Comparison of ENCODE assay signal across 8 cellular contexts in genomic region chr1:94235189-94236020, GRCh38. TPM values are rescaled to one million over a fixed set of nuclear protein-coding genes. Genes with fewer than 3 reads are reported as not detected.
A peak's percentile ranks its signal among the peaks of the same experiment; 100 is the strongest.
DNase-seq lines count a peak whose midpoint lies in the region; ATAC-seq and TF ChIP-seq lines count a peak whose summit lies in the region.

No MANE protein-coding gene starts in this region.

- H3K79me2 ChIP-seq in GM23248 (ENCODE audit: insufficient read depth) (peaks cover 100% of the 10 kb centered on the region), hepatocyte (peaks cover 76% of the 10 kb centered on the region)

- in situ Hi-C loops in GM23248 (cut with MboI), result no loop called here

- peak overlapping the region; percentile 68 for H3K27ac ChIP-seq in GM23248
- no peak overlapping the region for H3K27ac ChIP-seq in hepatocyte

- peak overlapping the region; percentile 87 for H3K9ac ChIP-seq in GM23248

- H3K4me2 ChIP-seq in GM23248 (ENCODE audit: unreplicated experiment) (peak overlapping the region; percentile 97), hepatocyte (peak overlapping the region; percentile 85)

- H2AFZ ChIP-seq in GM23248 (no peak overlapping the region), hepatocyte (no peak overlapping the region)

- H3K27ac Mint-ChIP-seq in WTC11, result no peak overlapping the region
- no peak overlapping the region for H3K27ac Mint-ChIP-seq in stimulated activated memory B cell treated with anti-CD40 and anti-IgM and Interleukin-4, amounts not matched to agents 10 μg/mL and 1 μg/mL and 100 μg/mL, for 72 hours

- TF ChIP-seq CTCF in WTC11 (IDR thresholded peaks at IDR 0.05), result no peak
- TF ChIP-seq CTCF in hepatocyte (IDR thresholded peaks at IDR 0.05; ENCODE audit: poor library complexity), result no peak

- peaks cover 7% of the 10 kb centered on the region; the same call in 1 of the 2 replicates for H4K20me1 ChIP-seq in GM23248 (ENCODE audit: insufficient read depth)
- no peaks in the 10 kb centered on the region for H4K20me1 ChIP-seq in hepatocyte (ENCODE audit: insufficient read depth, poor library complexity, severe bottlenecking)

- H3K27me3 ChIP-seq in GM23248 (replicated peaks; ENCODE audit: insufficient read depth) (no peaks in the 10 kb centered on the region), hepatocyte (peaks cover 5% of the 10 kb centered on the region)

- WGBS in GM23248 (ENCODE audit: low coverage in 1 of 2, low lambda C conversion rate in 2 of 2, missing lambda C conversion rate in 2 of 2), 2 experiments, result 2 to 3% methylated on average over 9 of the region's 9 CpGs
- 44% methylated on average over 9 of the region's 9 CpGs for WGBS in hepatocyte (ENCODE audit: low lambda C conversion rate, missing lambda C conversion rate)

- POLR2A ChIA-PET in WTC11 (lab: Charles Lee), result no interaction called here

- H3K9me2 ChIP-seq in GM23248 (ENCODE audit: insufficient read depth), result no peaks in the 10 kb centered on the region
- H3K9me2 ChIP-seq in hepatocyte (replicated peaks; ENCODE audit: insufficient read depth), result no peaks in the 10 kb centered on the region

- H3K36me3 ChIP-seq in GM23248 (ENCODE audit: low read depth) (0 out of 2 replicates have a peak, but pooled peaks cover 8% of the 10 kb centered on the region), hepatocyte (replicated peaks; ENCODE audit: insufficient read depth, low read depth) (no peaks in the 10 kb centered on the region)

- peak overlapping the region; percentile 79; the same call in 1 of the 2 replicates for H3K4me3 Mint-ChIP-seq in WTC11
- H3K4me3 Mint-ChIP-seq in stimulated activated memory B cell treated with anti-CD40 and anti-IgM and Interleukin-4, amounts not matched to agents 10 μg/mL and 1 μg/mL and 100 μg/mL, for 72 hours, result no peak overlapping the region

- CTCF ChIA-PET in WTC11 (lab: Charles Lee), result interaction anchor here (1.0 to 3.8 kb wide), 5 partner anchors 12 to 196 kb away, joined by 4 to 72 read pairs (median 36); no protein-coding TSS in a partner anchor

- no peaks in the 10 kb centered on the region for H3K9me3 Mint-ChIP-seq in WTC11
- peaks cover 6% of the 10 kb centered on the region for H3K9me3 Mint-ChIP-seq in stimulated activated memory B cell treated with anti-CD40 and anti-IgM and Interleukin-4, amounts not matched to agents 10 μg/mL and 1 μg/mL and 100 μg/mL, for 72 hours

- peaks cover 61% of the 10 kb centered on the region for H3K4me1 ChIP-seq in GM23248 (ENCODE audit: insufficient read depth)
- H3K4me1 ChIP-seq in hepatocyte (ENCODE audit: insufficient read depth), result no peaks in the 10 kb centered on the region

- ATAC-seq in WTC11, result no peak
- ATAC-seq in stimulated activated memory B cell treated with anti-CD40 and anti-IgM and Interleukin-4, amounts not matched to agents 10 μg/mL and 1 μg/mL and 100 μg/mL, for 72 hours, result no peak
- no peak for ATAC-seq in GM18502 (IDR thresholded peaks at IDR 0.05; ENCODE audit: poor library complexity, unreplicated experiment)
- ATAC-seq in GM18505 (IDR thresholded peaks at IDR 0.05; ENCODE audit: unreplicated experiment), result no peak

- H3K4me3 ChIP-seq in GM23248, result peak overlapping the region; percentile 98
- H3K4me3 ChIP-seq in hepatocyte, result peak overlapping the region; percentile 49
- peak overlapping the region; percentile 90 for H3K4me3 ChIP-seq in skeletal muscle cell (ENCODE audit: low read depth, low read length)

- peaks cover 78% of the 10 kb centered on the region for H3F3A ChIP-seq in GM23248 (ENCODE audit: insufficient read depth)

- peaks cover 57% of the 10 kb centered on the region for H3K27me3 Mint-ChIP-seq in WTC11 (ENCODE audit: low read depth)
- peaks cover 66% of the 10 kb centered on the region for H3K27me3 Mint-ChIP-seq in stimulated activated memory B cell treated with anti-CD40 and anti-IgM and Interleukin-4, amounts not matched to agents 10 μg/mL and 1 μg/mL and 100 μg/mL, for 72 hours

- DNase-seq in GM23248, result peak; percentile 65
- no peak for DNase-seq in WTC11 (ENCODE audit: low spot score)
- DNase-seq in hepatocyte (ENCODE audit: low spot score), result no peak
- DNase-seq in skeletal muscle cell (ENCODE audit: low read depth), result no peak
- no peak for DNase-seq in NCI-H510A (lab: John Stamatoyannopoulos, UW)

- TF ChIP-seq POLR2A in GM18505 (IDR thresholded peaks at IDR 0.05; ENCODE audit: borderline replicate concordance, extremely low read depth, insufficient read depth, insufficient read length), result no peak

- H3K36me3 Mint-ChIP-seq in WTC11, result no peaks in the 10 kb centered on the region
- peaks cover 5% of the 10 kb centered on the region for H3K36me3 Mint-ChIP-seq in stimulated activated memory B cell treated with anti-CD40 and anti-IgM and Interleukin-4, amounts not matched to agents 10 μg/mL and 1 μg/mL and 100 μg/mL, for 72 hours

- H3K4me1 Mint-ChIP-seq in WTC11, result peaks cover 24% of the 10 kb centered on the region
- H3K4me1 Mint-ChIP-seq in stimulated activated memory B cell treated with anti-CD40 and anti-IgM and Interleukin-4, amounts not matched to agents 10 μg/mL and 1 μg/mL and 100 μg/mL, for 72 hours, result peaks cover 12% of the 10 kb centered on the region

- H3K9me3 ChIP-seq in GM23248 (ENCODE audit: low read depth), result no peaks in the 10 kb centered on the region
- H3K9me3 ChIP-seq in hepatocyte (ENCODE audit: low read depth), result no peaks in the 10 kb centered on the region

TF ChIP-seq in WTC11, 78 proteins besides CTCF, POLR2A, EP300 and RAD21:
- TF ChIP-seq FOXP1 (CRISPR knock-in tag; IDR thresholded peaks at IDR 0.05; ENCODE audit: borderline replicate concordance), result no peak
- TF ChIP-seq, protein P1, sequence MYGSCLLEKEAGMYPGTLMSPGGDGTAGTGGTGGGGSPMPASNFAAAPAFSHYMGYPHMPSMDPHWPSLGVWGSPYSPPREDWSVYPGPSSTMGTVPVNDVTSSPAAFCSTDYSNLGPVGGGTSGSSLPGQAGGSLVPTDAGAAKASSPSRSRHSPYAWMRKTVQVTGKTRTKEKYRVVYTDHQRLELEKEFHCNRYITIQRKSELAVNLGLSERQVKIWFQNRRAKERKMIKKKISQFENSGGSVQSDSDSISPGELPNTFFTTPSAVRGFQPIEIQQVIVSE (CRISPR knock-in tag; IDR thresholded peaks at IDR 0.05; ENCODE audit: borderline replicate concordance), result no peak
- TF ChIP-seq, protein P2, sequence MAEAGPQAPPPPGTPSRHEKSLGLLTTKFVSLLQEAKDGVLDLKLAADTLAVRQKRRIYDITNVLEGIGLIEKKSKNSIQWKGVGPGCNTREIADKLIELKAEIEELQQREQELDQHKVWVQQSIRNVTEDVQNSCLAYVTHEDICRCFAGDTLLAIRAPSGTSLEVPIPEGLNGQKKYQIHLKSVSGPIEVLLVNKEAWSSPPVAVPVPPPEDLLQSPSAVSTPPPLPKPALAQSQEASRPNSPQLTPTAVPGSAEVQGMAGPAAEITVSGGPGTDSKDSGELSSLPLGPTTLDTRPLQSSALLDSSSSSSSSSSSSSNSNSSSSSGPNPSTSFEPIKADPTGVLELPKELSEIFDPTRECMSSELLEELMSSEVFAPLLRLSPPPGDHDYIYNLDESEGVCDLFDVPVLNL (CRISPR knock-in tag; IDR thresholded peaks at IDR 0.05; ENCODE audit: borderline replicate concordance, low read depth), result no peak
TF ChIP-seq in WTC11: peak in this region for 0.

RNA-seq across cellular contexts. Expression of gene ARHGAP29, which starts 2.0 kb away (rescaled TPM):
- total RNA-seq in GM23248 (2014; rRNA removed; shearing (Covaris generic)), result 114 and 120 TPM in 2 replicates
- polyA plus RNA-seq in GM23248 (2016; fragmentation: Nextera tagmentation; extraction: Ambion mirVana), result 145 and 152 TPM in 2 replicates
- total RNA-seq in WTC11 (2021), result 3.5 to 6.6 TPM (median 4.4 TPM) in 3 replicates
- 22.3 and 22.4 TPM in 2 replicates for total RNA-seq in hepatocyte
- 9.6 and 22.3 TPM in 2 replicates for polyA plus RNA-seq in hepatocyte
